Comparison of ENCODE assay signal across 8 cellular contexts in genomic region chr14:22598099-22598895, GRCh38. TPM values are rescaled to one million over a fixed set of nuclear protein-coding genes. Genes with fewer than 3 reads are reported as not detected.
DNase-seq lines count a peak whose midpoint lies in the region; ATAC-seq and TF ChIP-seq lines count a peak whose summit lies in the region.

ABHD4 (plus strand) TSS chr14:22598300; CDS start chr14:22598307, 7 bp downstream.

- peaks cover 15% of the 10 kb centered on the region for H3K36me3 Mint-ChIP-seq in activated T-cell treated with anti-CD3 and anti-CD28 coated beads, Interleukin-2, amount 50 U/mL, for 4 hours (ENCODE audit: insufficient read depth)

- peak within 1 kb of the TSS; percentile 96 for H3K4me3 ChIP-seq in AG10803 (ENCODE audit: low read length)
- H3K4me3 ChIP-seq in esophagus (ENCODE audit: low read depth in 1 of 2, low read length in 2 of 2) = peak within 1 kb of the TSS; percentile 72 to 79
- peak within 1 kb of the TSS; percentile 35 for H3K4me3 ChIP-seq in mucosa of descending colon

- TF ChIP-seq CTCF in AG10803 (conservative IDR thresholded peaks at IDR 0.05; ENCODE audit: low read length) (no peak), mucosa of descending colon (IDR thresholded peaks at IDR 0.05) (no peak)

- H3K4me1 Mint-ChIP-seq in activated T-cell treated with anti-CD3 and anti-CD28 coated beads, Interleukin-2, amount 50 U/mL, for 4 hours (ENCODE audit: low read depth) = peaks cover 25% of the 10 kb centered on the region

- H3K27me3 Mint-ChIP-seq in activated T-cell treated with anti-CD3 and anti-CD28 coated beads, Interleukin-2, amount 50 U/mL, for 4 hours (ENCODE audit: low read depth) = no peaks in the 10 kb centered on the region

- no peaks in the 10 kb centered on the region for H3K9me3 ChIP-seq in esophagus (ENCODE audit: control insufficient read depth in 2 of 2, insufficient read depth in 1 of 2, low read depth in 1 of 2, low read length in 1 of 2)
- no peaks in the 10 kb centered on the region for H3K9me3 ChIP-seq in mucosa of descending colon

- H3K9me3 Mint-ChIP-seq in activated T-cell treated with anti-CD3 and anti-CD28 coated beads, Interleukin-2, amount 50 U/mL, for 4 hours = no peaks in the 10 kb centered on the region

- intact Hi-C loops in mucosa of descending colon (cut with DNase I, micrococcal nuclease) = no loop called here

- H3K4me3 Mint-ChIP-seq in activated T-cell treated with anti-CD3 and anti-CD28 coated beads, Interleukin-2, amount 50 U/mL, for 4 hours = peak within 1 kb of the TSS; percentile 93

- peak; percentile 57 for DNase-seq in AG10803 (ENCODE audit: low read depth)
- peak; percentile 27 for DNase-seq in NCI-H526 treated with DMSO at 0.1 percent for 48 hours (lab: John Stamatoyannopoulos, UW)
- DNase-seq in activated T-cell treated with anti-CD3 and anti-CD28 coated beads, Interleukin-2, amount 50 U/mL, for 4 hours = peak; percentile 20
- DNase-seq in mucosa of descending colon = peak; percentile 89 to 90 (median 90)
- peak; percentile 80 for DNase-seq in stimulated activated naive CD8-positive, alpha-beta T cell treated with anti-CD3 and anti-CD28 coated beads, Interleukin-15, Interleukin-2, amounts not matched to agents 100 U/mL and 50 U/mL, for 24 hours

- WGBS in esophagus, 2 donors = 0 to 1% methylated on average over 48 to 49 of the region's 49 CpGs

- peak; percentile 62 for ATAC-seq in GM18858 (IDR thresholded peaks at IDR 0.05; ENCODE audit: unreplicated experiment)
- ATAC-seq in HG03097 (IDR thresholded peaks at IDR 0.05; ENCODE audit: low FRiP score, unreplicated experiment) = peak; percentile 64
- ATAC-seq in activated T-cell treated with anti-CD3 and anti-CD28 coated beads, Interleukin-2, amount 50 U/mL, for 4 hours = peak; percentile 78 to 83
- peak; percentile 96 for ATAC-seq in mucosa of descending colon
- ATAC-seq in stimulated activated naive CD8-positive, alpha-beta T cell treated with anti-CD3 and anti-CD28 coated beads, Interleukin-15, Interleukin-2, amounts not matched to agents 100 U/mL and 50 U/mL, for 24 hours = peak; percentile 84

- H3K27ac ChIP-seq in esophagus (ENCODE audit: low read depth in 2 of 2, low read length in 1 of 2) = peak within 1 kb of the TSS; percentile 91 to 99

- H3K4me1 ChIP-seq in esophagus (ENCODE audit: control insufficient read depth in 2 of 2, insufficient read depth in 2 of 2, low read length in 1 of 2) (peaks cover 2 to 12% of the 10 kb centered on the region in 2 donors), mucosa of descending colon (ENCODE audit: low read depth) (peaks cover 20% of the 10 kb centered on the region)

- peaks cover 6 to 13% of the 10 kb centered on the region in 2 donors for H3K36me3 ChIP-seq in esophagus (ENCODE audit: control insufficient read depth in 2 of 2, insufficient read depth in 2 of 2, low read length in 1 of 2)
- H3K36me3 ChIP-seq in mucosa of descending colon (ENCODE audit: low read depth) = no peaks in the 10 kb centered on the region

- no peaks in the 10 kb centered on the region for H3K27me3 ChIP-seq in esophagus (ENCODE audit: control insufficient read depth in 1 of 2, insufficient read depth in 2 of 2, low read length in 2 of 2)

RNA-seq across cellular contexts. Expression of gene ABHD4, which starts in this region (rescaled TPM):
- total RNA-seq in activated T-cell treated with anti-CD3 and anti-CD28 coated beads, Interleukin-2, amount 50 U/mL, for 4 hours = 1 to 10 TPM; 1.9 to 3.9 (median 2.1) TPM
- 10 to 100 TPM; 22.8 to 29.5 TPM for polyA plus RNA-seq in esophagus
- 10 to 100 TPM; 19.3 to 28.4 (median 26.3) TPM for total RNA-seq in mucosa of descending colon

Comparison
In these comparisons a context has a peak if more than half of its experiments do, and no peak if none do; other contexts are left out.
1. Peak in every context shown above with its lines: DNase-seq, ATAC-seq, H3K4me3 ChIP-seq and H3K27ac ChIP-seq.
2. RNA of gene ABHD4 (total RNA-seq): 19.3 to 28.4 TPM in mucosa of descending colon; 1.9 to 3.9 TPM in activated T-cell treated with anti-CD3 and anti-CD28 coated beads, Interleukin-2, amount 50 U/mL, for 4 hours; every median in the first group is over 4 times any median in the second.
3. DNase-seq: peak in every context shown above with its lines; median percentile 90 in mucosa of descending colon; 80 in stimulated activated naive CD8-positive, alpha-beta T cell treated with anti-CD3 and anti-CD28 coated beads, Interleukin-15, Interleukin-2, amounts not matched to agents 100 U/mL and 50 U/mL, for 24 hours; 57 in AG10803; 27 in NCI-H526 treated with DMSO at 0.1 percent for 48 hours; 20 in activated T-cell treated with anti-CD3 and anti-CD28 coated beads, Interleukin-2, amount 50 U/mL, for 4 hours.
4. H3K4me3 ChIP-seq: peak in every context shown above with its lines; median percentile 96 in AG10803; 76 in esophagus; 35 in mucosa of descending colon.